Comparison of ENCODE assay signal across 1 cellular context in the genomic region with DNA sequence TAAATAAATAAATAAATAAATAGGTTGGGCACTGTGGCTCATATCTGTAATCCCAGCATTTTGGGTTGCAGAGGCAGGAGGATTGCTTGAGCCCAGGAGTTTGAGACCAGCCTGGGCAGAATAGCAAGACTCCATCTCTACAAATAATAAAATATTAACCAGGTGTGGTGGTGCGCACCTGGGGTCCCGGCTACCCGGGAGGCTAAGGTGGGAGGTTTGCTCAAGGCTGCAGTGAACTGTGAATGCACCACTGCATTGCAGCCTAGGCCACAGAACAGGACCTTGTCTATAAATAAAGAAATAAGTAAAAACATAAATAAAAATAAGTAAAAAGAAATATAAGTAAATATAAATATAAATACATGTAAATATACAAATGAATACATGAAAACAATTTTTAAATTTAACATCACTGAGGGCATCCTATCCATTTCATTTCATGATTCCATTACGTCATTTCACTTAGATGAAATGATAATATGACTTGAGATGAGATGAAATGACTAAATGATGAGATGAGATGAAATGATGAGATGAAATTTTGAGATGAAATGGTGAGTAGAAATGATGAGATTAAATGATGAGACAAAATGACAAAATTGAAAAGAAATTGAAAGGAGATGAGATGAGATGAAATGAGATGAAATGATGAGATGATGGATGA.
TF ChIP-seq lines count a peak whose summit lies in the region.

No MANE protein-coding gene starts in this region.

TF ChIP-seq in GM12878, 131 proteins besides CTCF, POLR2A, EP300 and RAD21:
- peak; percentile 31; the same call in 1 of the 2 replicates for TF ChIP-seq ATF7 (IDR thresholded peaks at IDR 0.05; ENCODE audit: low read depth)
